Comparison of ENCODE assay signal across 9 cellular contexts in genomic region chrX:23803931-23804381, GRCh38. TPM values are rescaled to one million over a fixed set of nuclear protein-coding genes. Genes with fewer than 3 reads are reported as not detected.
DNase-seq lines count a peak whose midpoint lies in the region; ATAC-seq and TF ChIP-seq lines count a peak whose summit lies in the region.
"Had no signal": no experiment of that assay in that cellular context is flagged by ENCODE, and none has a peak within 500 bp of the region (broad histone marks: within the 10 kb centered on the region; RNA-seq: fewer than 3 reads in every experiment).

No MANE protein-coding gene starts in this region.

- peak overlapping the region; percentile 64 for H3K27ac ChIP-seq in lower lobe of right lung

- ATAC-seq in lower lobe of right lung (peak; percentile 83 to 86), HG03095 (IDR thresholded peaks at IDR 0.05; ENCODE audit: unreplicated experiment) (no peak)
- no peak for ATAC-seq in activated naive CD4-positive, alpha-beta T cell treated with anti-CD3 and anti-CD28 coated beads, Interleukin-2, amount 50 U/mL, for 72 hours

- H3K4me1 Mint-ChIP-seq in type B pancreatic cell (ENCODE audit: unreplicated experiment), result peaks cover 32% of the 10 kb centered on the region
- H3K4me1 Mint-ChIP-seq in glutamatergic neuron (ENCODE audit: low read depth, unreplicated experiment), result peaks cover 1% of the 10 kb centered on the region

- intact Hi-C loops in lower lobe of right lung (cut with DNase I), result no loop called here

- no peaks in the 10 kb centered on the region for H3K36me3 ChIP-seq in lower lobe of right lung

- H3K27me3 Mint-ChIP-seq in type B pancreatic cell (no peaks in the 10 kb centered on the region), glutamatergic neuron (ENCODE audit: unreplicated experiment) (no peaks in the 10 kb centered on the region)

- peak overlapping the region; percentile 88 for H3K27ac Mint-ChIP-seq in type B pancreatic cell
- peak overlapping the region in 1 of 2 donors; percentile 53 for H3K27ac Mint-ChIP-seq in activated naive CD4-positive, alpha-beta T cell treated with anti-CD3 and anti-CD28 coated beads, Interleukin-2, amount 50 U/mL, for 72 hours
- H3K27ac Mint-ChIP-seq in glutamatergic neuron (ENCODE audit: unreplicated experiment), result no peak overlapping the region

- H3K4me3 Mint-ChIP-seq in type B pancreatic cell (peak overlapping the region; percentile 10), glutamatergic neuron (ENCODE audit: unreplicated experiment) (no peak overlapping the region)

- H3K9me3 ChIP-seq in lower lobe of right lung, result no peaks in the 10 kb centered on the region

- peaks cover 7% of the 10 kb centered on the region for H3K4me1 ChIP-seq in lower lobe of right lung

- DNase-seq in NCI-H226 (peak; percentile 90), dedifferentiated amniotic fluid mesenchymal stem cell (ENCODE audit: extremely low spot score) (peak; percentile 36), lower lobe of right lung (peak; percentile 45), type B pancreatic cell (ENCODE audit: extremely low spot score, unreplicated experiment) (no peak), glutamatergic neuron (no peak)
- no peak for DNase-seq in activated naive CD4-positive, alpha-beta T cell treated with anti-CD3 and anti-CD28 coated beads, Interleukin-2, amount 50 U/mL, for 72 hours (ENCODE audit: low spot score in 2 of 2)
- DNase-seq in effector CD4-positive, alpha-beta T cell, result no peak
- DNase-seq: NCI-H1092 treated with DMSO at 0.1 percent for 48 hours had no signal

- H3K9me3 Mint-ChIP-seq in type B pancreatic cell (peaks cover 7% of the 10 kb centered on the region), glutamatergic neuron (ENCODE audit: unreplicated experiment) (no peaks in the 10 kb centered on the region)
- no peaks in the 10 kb centered on the region for H3K9me3 Mint-ChIP-seq in activated naive CD4-positive, alpha-beta T cell treated with anti-CD3 and anti-CD28 coated beads, Interleukin-2, amount 50 U/mL, for 72 hours

- H3K36me3 Mint-ChIP-seq in type B pancreatic cell (no peaks in the 10 kb centered on the region), glutamatergic neuron (ENCODE audit: unreplicated experiment) (no peaks in the 10 kb centered on the region)
- H3K36me3 Mint-ChIP-seq in activated naive CD4-positive, alpha-beta T cell treated with anti-CD3 and anti-CD28 coated beads, Interleukin-2, amount 50 U/mL, for 72 hours, result no peaks in the 10 kb centered on the region

- no peaks in the 10 kb centered on the region for H3K27me3 ChIP-seq in lower lobe of right lung (ENCODE audit: low read depth)

- TF ChIP-seq CTCF in lower lobe of right lung (IDR thresholded peaks at IDR 0.05) (no peak), type B pancreatic cell (conservative IDR thresholded peaks at IDR 0.05) (no peak), glutamatergic neuron (IDR thresholded peaks at IDR 0.05; ENCODE audit: partially characterized antibody, unreplicated experiment) (no peak)

- no peak overlapping the region for H3K4me3 ChIP-seq in lower lobe of right lung

RNA-seq across cellular contexts. Expression of gene SAT1, which starts 21.0 kb away (rescaled TPM):
- total RNA-seq in lower lobe of right lung (716 TPM), type B pancreatic cell (ENCODE audit: low replicate concordance) (440 and 517 TPM in 2 replicates), glutamatergic neuron (ENCODE audit: unreplicated experiment) (31.4 TPM)
- total RNA-seq in activated naive CD4-positive, alpha-beta T cell treated with anti-CD3 and anti-CD28 coated beads, Interleukin-2, amount 50 U/mL, for 72 hours, result 100 to 1,000 TPM; 160 to 466 TPM

Comparison
In these comparisons a context has a peak if more than half of its experiments do, and no peak if none do; other contexts are left out.
1. DNase-seq: peak in NCI-H226 (single experiment), dedifferentiated amniotic fluid mesenchymal stem cell (single experiment) and lower lobe of right lung (single experiment); none in type B pancreatic cell (single experiment), activated naive CD4-positive, alpha-beta T cell treated with anti-CD3 and anti-CD28 coated beads, Interleukin-2, amount 50 U/mL, for 72 hours (0 of 2), glutamatergic neuron (single experiment) and effector CD4-positive, alpha-beta T cell (single experiment).
2. ATAC-seq: peak in lower lobe of right lung (2 of 2); none in activated naive CD4-positive, alpha-beta T cell treated with anti-CD3 and anti-CD28 coated beads, Interleukin-2, amount 50 U/mL, for 72 hours (0 of 2) and HG03095 (single experiment).